Comparison of ENCODE assay signal across 8 cellular contexts in the genomic region with DNA sequence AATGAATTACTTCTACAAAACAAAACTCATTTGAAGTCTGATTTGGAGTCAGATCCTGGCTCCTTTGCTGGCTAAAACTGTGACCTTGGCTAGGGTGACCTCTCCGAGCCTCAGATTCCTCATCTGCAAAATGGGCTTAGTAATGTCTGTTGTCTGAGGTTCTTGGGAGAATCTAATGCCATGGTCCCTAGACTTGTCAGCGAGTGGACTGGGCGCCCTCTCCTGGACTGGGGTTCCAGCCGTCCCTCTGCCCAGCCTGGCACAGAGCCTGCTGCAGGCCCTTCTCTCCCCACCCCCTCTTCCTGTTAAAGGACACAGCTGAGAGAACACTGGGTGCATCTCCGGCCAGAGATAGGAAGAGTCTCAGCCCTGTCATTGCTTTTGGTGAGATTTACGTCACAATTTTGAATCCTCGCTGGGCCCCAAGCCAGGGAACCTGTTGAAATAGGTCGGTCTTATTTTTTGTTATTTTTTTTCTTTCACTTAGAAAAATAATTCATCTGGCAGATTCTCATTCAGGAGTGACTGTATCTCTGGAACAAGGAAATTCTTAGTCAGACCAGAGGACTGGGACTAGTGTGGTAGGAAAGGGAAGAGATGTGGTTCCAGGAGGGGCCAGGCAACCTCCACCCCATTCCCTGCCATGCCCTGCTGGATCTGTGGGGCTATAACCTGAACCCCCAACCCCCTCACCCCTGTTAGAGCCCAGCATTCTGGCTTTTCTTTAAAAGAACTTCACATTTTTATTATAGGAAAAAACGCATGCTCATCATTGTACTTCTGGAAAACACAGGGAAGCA. TPM values are rescaled to one million over a fixed set of nuclear protein-coding genes. Genes with fewer than 3 reads are reported as not detected.
A peak's percentile ranks its signal among the peaks of the same experiment; 100 is the strongest.
DNase-seq lines count a peak whose midpoint lies in the region; ATAC-seq and TF ChIP-seq lines count a peak whose summit lies in the region.

No MANE protein-coding gene starts in this region.

- no peaks in the 10 kb centered on the region for H3K9me3 Mint-ChIP-seq in natural killer cell treated with Interleukin-12 subunit alpha and Interleukin-12 subunit beta and Interleukin-15 and Interleukin-18, amount 100 ng/mL, for 72 hours

- ATAC-seq in GM19452 (IDR thresholded peaks at IDR 0.05; ENCODE audit: unreplicated experiment) (peak; percentile 35), RWPE2 (ENCODE audit: low read depth) (peak; percentile 85), HG02571 (IDR thresholded peaks at IDR 0.05; ENCODE audit: unreplicated experiment) (no peak), GM19328 (IDR thresholded peaks at IDR 0.05; ENCODE audit: unreplicated experiment) (no peak)
- peak; percentile 43 to 72 for ATAC-seq in natural killer cell treated with Interleukin-12 subunit alpha and Interleukin-12 subunit beta and Interleukin-15 and Interleukin-18, amount 100 ng/mL, for 72 hours

- no peaks in the 10 kb centered on the region for H3K27me3 ChIP-seq in RWPE2 (ENCODE audit: insufficient read depth, poor library complexity, severe bottlenecking)

- no peaks in the 10 kb centered on the region for H3K27me3 Mint-ChIP-seq in natural killer cell treated with Interleukin-12 subunit alpha and Interleukin-12 subunit beta and Interleukin-15 and Interleukin-18, amount 100 ng/mL, for 72 hours

- TF ChIP-seq POLR2A in erythroblast (IDR thresholded peaks at IDR 0.05; ENCODE audit: low read length), result no peak

- H3K36me3 Mint-ChIP-seq in natural killer cell treated with Interleukin-12 subunit alpha and Interleukin-12 subunit beta and Interleukin-15 and Interleukin-18, amount 100 ng/mL, for 72 hours, result no peaks in the 10 kb centered on the region

- no peak overlapping the region for H3K4me3 ChIP-seq in RWPE2 (ENCODE audit: severe bottlenecking)

- peaks cover 59% of the 10 kb centered on the region for H3K36me3 ChIP-seq in RWPE2 (ENCODE audit: low read depth)

- TF ChIP-seq CTCF in RWPE2 (IDR thresholded peaks at IDR 0.05; ENCODE audit: poor library complexity, severe bottlenecking), result peak; percentile 79

- H3K9me3 ChIP-seq in RWPE2 (ENCODE audit: severe bottlenecking), result no peaks in the 10 kb centered on the region

- peak overlapping the region; percentile 84 for H3K27ac ChIP-seq in RWPE2 (ENCODE audit: poor library complexity, severe bottlenecking)

- no peak overlapping the region for H3K4me3 Mint-ChIP-seq in natural killer cell treated with Interleukin-12 subunit alpha and Interleukin-12 subunit beta and Interleukin-15 and Interleukin-18, amount 100 ng/mL, for 72 hours

- H3K4me1 ChIP-seq in RWPE2 (ENCODE audit: insufficient read depth, poor library complexity, severe bottlenecking), result peaks cover 9% of the 10 kb centered on the region

- DNase-seq in CMK (ENCODE audit: low read depth), result peak; percentile 27
- DNase-seq in RWPE2 (ENCODE audit: low spot score), result no peak
- DNase-seq in erythroblast (lab: John Stamatoyannopoulos, UW), result peak; percentile 63 to 65
- DNase-seq in natural killer cell treated with Interleukin-12 subunit alpha and Interleukin-12 subunit beta and Interleukin-15 and Interleukin-18, amount 100 ng/mL, for 72 hours (ENCODE audit: low spot score), result no peak
- DNase-seq in NCI-H2107 treated with DMSO at 0.1 percent for 48 hours (lab: John Stamatoyannopoulos, UW; ENCODE audit: unreplicated experiment), result no peak

- peaks cover 8 to 12% of the 10 kb centered on the region in 2 donors for H3K4me1 Mint-ChIP-seq in natural killer cell treated with Interleukin-12 subunit alpha and Interleukin-12 subunit beta and Interleukin-15 and Interleukin-18, amount 100 ng/mL, for 72 hours (ENCODE audit: low read depth in 2 of 2)

- peak overlapping the region in 1 of 2 donors; percentile 57 for H3K27ac Mint-ChIP-seq in natural killer cell treated with Interleukin-12 subunit alpha and Interleukin-12 subunit beta and Interleukin-15 and Interleukin-18, amount 100 ng/mL, for 72 hours

RNA-seq across cellular contexts. Expression of a gene that starts 48.2 kb away (rescaled TPM):
- 10 to 100 TPM; 41.5 to 47.3 TPM for total RNA-seq in natural killer cell treated with Interleukin-12 subunit alpha and Interleukin-12 subunit beta and Interleukin-15 and Interleukin-18, amount 100 ng/mL, for 72 hours

Comparison
In these comparisons a context has a peak if more than half of its experiments do, and no peak if none do; other contexts are left out.
1. DNase-seq: peak in CMK (single experiment) and erythroblast (2 of 2); none in RWPE2 (single experiment), natural killer cell treated with Interleukin-12 subunit alpha and Interleukin-12 subunit beta and Interleukin-15 and Interleukin-18, amount 100 ng/mL, for 72 hours (single experiment) and NCI-H2107 treated with DMSO at 0.1 percent for 48 hours (single experiment).
2. ATAC-seq: peak in GM19452 (single experiment), RWPE2 (single experiment) and natural killer cell treated with Interleukin-12 subunit alpha and Interleukin-12 subunit beta and Interleukin-15 and Interleukin-18, amount 100 ng/mL, for 72 hours (2 of 2); none in HG02571 (single experiment) and GM19328 (single experiment).